In the genomic region with DNA sequence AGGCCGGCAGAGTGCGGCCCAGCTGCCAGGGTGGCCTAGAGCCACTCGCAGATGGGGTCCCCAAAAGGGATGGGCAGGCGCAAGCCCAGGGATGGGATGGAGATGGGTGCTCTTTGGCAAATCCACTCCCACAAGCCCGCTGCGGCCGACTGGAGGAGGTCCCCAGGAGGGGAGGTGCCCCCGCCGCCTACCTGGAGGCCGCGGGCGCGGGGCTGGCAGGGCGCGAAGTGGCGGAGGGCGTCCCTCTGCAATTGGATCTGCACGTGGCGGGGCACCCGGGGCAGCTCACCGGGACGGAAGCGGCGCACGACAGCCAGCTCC, we compare ENCODE assay signal across 1 cellular context.
TF ChIP-seq lines count a peak whose summit lies in the region.

No MANE protein-coding gene starts in this region.

TF ChIP-seq in IMR-90, 13 proteins besides CTCF, POLR2A, EP300 and RAD21:
- TF ChIP-seq FOS (IDR thresholded peaks at IDR 0.05; ENCODE audit: low read depth, low read length) = no peak
- TF ChIP-seq, protein P1, sequence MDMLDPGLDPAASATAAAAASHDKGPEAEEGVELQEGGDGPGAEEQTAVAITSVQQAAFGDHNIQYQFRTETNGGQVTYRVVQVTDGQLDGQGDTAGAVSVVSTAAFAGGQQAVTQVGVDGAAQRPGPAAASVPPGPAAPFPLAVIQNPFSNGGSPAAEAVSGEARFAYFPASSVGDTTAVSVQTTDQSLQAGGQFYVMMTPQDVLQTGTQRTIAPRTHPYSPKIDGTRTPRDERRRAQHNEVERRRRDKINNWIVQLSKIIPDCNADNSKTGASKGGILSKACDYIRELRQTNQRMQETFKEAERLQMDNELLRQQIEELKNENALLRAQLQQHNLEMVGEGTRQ (IDR thresholded peaks at IDR 0.05; ENCODE audit: low read depth, low read length) = no peak
- TF ChIP-seq MXI1 (IDR thresholded peaks at IDR 0.05; ENCODE audit: borderline replicate concordance, low read depth, low read length) = no peak; the same call in 1 of the 2 replicates
- TF ChIP-seq, protein P2, sequence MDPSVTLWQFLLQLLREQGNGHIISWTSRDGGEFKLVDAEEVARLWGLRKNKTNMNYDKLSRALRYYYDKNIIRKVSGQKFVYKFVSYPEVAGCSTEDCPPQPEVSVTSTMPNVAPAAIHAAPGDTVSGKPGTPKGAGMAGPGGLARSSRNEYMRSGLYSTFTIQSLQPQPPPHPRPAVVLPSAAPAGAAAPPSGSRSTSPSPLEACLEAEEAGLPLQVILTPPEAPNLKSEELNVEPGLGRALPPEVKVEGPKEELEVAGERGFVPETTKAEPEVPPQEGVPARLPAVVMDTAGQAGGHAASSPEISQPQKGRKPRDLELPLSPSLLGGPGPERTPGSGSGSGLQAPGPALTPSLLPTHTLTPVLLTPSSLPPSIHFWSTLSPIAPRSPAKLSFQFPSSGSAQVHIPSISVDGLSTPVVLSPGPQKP (IDR thresholded peaks at IDR 0.05; ENCODE audit: borderline replicate concordance, low read depth, low read length) = no peak
- 0 out of 2 replicates have a peak, but pooled peaks have one; percentile 17 for TF ChIP-seq BHLHE40 (IDR thresholded peaks at IDR 0.05; ENCODE audit: low read depth, low read length)
- TF ChIP-seq CEBPB (IDR thresholded peaks at IDR 0.05; ENCODE audit: low read depth, low read length) = no peak
- TF ChIP-seq MAFK (IDR thresholded peaks at IDR 0.05; ENCODE audit: low read depth, low read length) = no peak
- no peak for TF ChIP-seq MAZ (IDR thresholded peaks at IDR 0.05; ENCODE audit: borderline replicate concordance, low read depth, low read length)
- TF ChIP-seq RFX5 (IDR thresholded peaks at IDR 0.05; ENCODE audit: low read depth, low read length) = no peak
